10 cellular contexts compared by ENCODE assay signal in the genomic region with DNA sequence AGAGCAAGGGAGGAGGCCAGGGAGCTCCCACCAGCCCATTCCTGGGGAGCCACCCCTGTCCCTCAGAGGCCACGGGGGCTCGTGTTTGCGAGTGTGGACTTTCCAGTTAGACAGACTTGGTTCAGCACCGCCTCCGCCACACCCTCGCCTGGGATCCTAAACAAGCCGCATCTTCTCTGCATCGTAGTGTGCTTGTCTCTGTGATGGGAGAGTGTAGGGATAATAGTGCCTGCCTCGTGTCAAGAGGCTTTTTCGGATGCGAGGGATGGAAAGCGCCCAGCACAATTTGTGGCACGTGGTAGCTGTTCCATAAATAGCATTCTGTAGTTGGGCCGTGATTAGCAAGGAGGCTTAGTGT. TPM values are rescaled to one million over a fixed set of nuclear protein-coding genes. Genes with fewer than 3 reads are reported as not detected.
DNase-seq lines count a peak whose midpoint lies in the region; ATAC-seq, FAIRE-seq and TF ChIP-seq lines count a peak whose summit lies in the region.
"Had no signal": no experiment of that assay in that cellular context is flagged by ENCODE, and none has a peak within 500 bp of the region (broad histone marks: within the 10 kb centered on the region; RNA-seq: fewer than 3 reads in every experiment).

No MANE protein-coding gene starts in this region.

- no peaks in the 10 kb centered on the region for H3K36me3 Mint-ChIP-seq in activated naive CD4-positive, alpha-beta T cell treated with anti-CD3 and anti-CD28 coated beads for 36 hours (ENCODE audit: low read depth)
- H3K36me3 Mint-ChIP-seq in activated naive CD4-positive, alpha-beta T cell treated with anti-CD3 and anti-CD28 coated beads, Interleukin-2, amount 50 U/mL, for 72 hours = peaks cover 0 to 4% of the 10 kb centered on the region in 2 donors
- peaks cover 0 to 1% (median 0%) of the 10 kb centered on the region in 3 donors for H3K36me3 Mint-ChIP-seq in naive thymus-derived CD8-positive, alpha-beta T cell

- no peaks in the 10 kb centered on the region for H3K36me3 ChIP-seq in urinary bladder (ENCODE audit: insufficient read depth)

- FAIRE-seq in RCC 7860 (lab: Jason Lieb, UNC) = no peak
- FAIRE-seq: GM19239 had no signal

- H3K27me3 Mint-ChIP-seq in activated naive CD4-positive, alpha-beta T cell treated with anti-CD3 and anti-CD28 coated beads for 36 hours (ENCODE audit: low read depth) = no peaks in the 10 kb centered on the region
- H3K27me3 Mint-ChIP-seq in naive thymus-derived CD8-positive, alpha-beta T cell = peaks cover 0 to 5% (median 0%) of the 10 kb centered on the region in 5 donors

- ATAC-seq in activated naive CD4-positive, alpha-beta T cell treated with anti-CD3 and anti-CD28 coated beads, Interleukin-2, amount 50 U/mL, for 72 hours = no peak
- no peak for ATAC-seq in naive thymus-derived CD8-positive, alpha-beta T cell
- no peak for ATAC-seq in HG03159 (IDR thresholded peaks at IDR 0.05; ENCODE audit: unreplicated experiment)

- no peak for DNase-seq in activated naive CD4-positive, alpha-beta T cell treated with anti-CD3 and anti-CD28 coated beads for 36 hours
- no peak for DNase-seq in activated naive CD4-positive, alpha-beta T cell treated with anti-CD3 and anti-CD28 coated beads, Interleukin-2, amount 50 U/mL, for 72 hours (ENCODE audit: low spot score in 2 of 2)
- DNase-seq in epithelial cell of esophagus (ENCODE audit: low read depth) = no peak
- DNase-seq in naive thymus-derived CD8-positive, alpha-beta T cell = no peak
- no peak for DNase-seq in RCC 7860 (ENCODE audit: low spot score)
- DNase-seq in DMS 273 treated with DMSO at 0.1 percent for 48 hours (lab: John Stamatoyannopoulos, UW) = no peak
- DNase-seq: cerebellar nuclear complex had no signal

- no peaks in the 10 kb centered on the region for H3K4me1 ChIP-seq in urinary bladder (ENCODE audit: insufficient read depth)

- CTCF ChIA-PET in activated naive CD4-positive, alpha-beta T cell treated with anti-CD3 and anti-CD28 coated beads for 36 hours (lab: Charles Lee) = no interaction called here

- H3K9me3 Mint-ChIP-seq in activated naive CD4-positive, alpha-beta T cell treated with anti-CD3 and anti-CD28 coated beads for 36 hours = no peaks in the 10 kb centered on the region
- no peaks in the 10 kb centered on the region for H3K9me3 Mint-ChIP-seq in activated naive CD4-positive, alpha-beta T cell treated with anti-CD3 and anti-CD28 coated beads, Interleukin-2, amount 50 U/mL, for 72 hours
- no peaks in the 10 kb centered on the region for H3K9me3 Mint-ChIP-seq in naive thymus-derived CD8-positive, alpha-beta T cell

- H3K4me1 Mint-ChIP-seq in activated naive CD4-positive, alpha-beta T cell treated with anti-CD3 and anti-CD28 coated beads for 36 hours (ENCODE audit: low read depth) = peaks cover 15% of the 10 kb centered on the region
- H3K4me1 Mint-ChIP-seq in naive thymus-derived CD8-positive, alpha-beta T cell = peaks cover 10 to 18% (median 18%) of the 10 kb centered on the region in 4 donors

- no peak overlapping the region for H3K27ac Mint-ChIP-seq in activated naive CD4-positive, alpha-beta T cell treated with anti-CD3 and anti-CD28 coated beads for 36 hours
- H3K27ac Mint-ChIP-seq in activated naive CD4-positive, alpha-beta T cell treated with anti-CD3 and anti-CD28 coated beads, Interleukin-2, amount 50 U/mL, for 72 hours = no peak overlapping the region
- peak overlapping the region; percentile 19 to 89 (median 70) for H3K27ac Mint-ChIP-seq in naive thymus-derived CD8-positive, alpha-beta T cell

- H3K27ac ChIP-seq in urinary bladder (ENCODE audit: low read depth) = peak overlapping the region; percentile 55

- 39% methylated on average over 14 of the region's 14 CpGs for WGBS in urinary bladder

- H3K4me3 Mint-ChIP-seq in activated naive CD4-positive, alpha-beta T cell treated with anti-CD3 and anti-CD28 coated beads for 36 hours = peak overlapping the region; percentile 55
- peak overlapping the region; percentile 67 to 87 (median 80) for H3K4me3 Mint-ChIP-seq in naive thymus-derived CD8-positive, alpha-beta T cell

- TF ChIP-seq CTCF in epithelial cell of esophagus (IDR thresholded peaks at IDR 0.05; ENCODE audit: insufficient read depth, low read depth, low read length, missing control alignments) = no peak

- H3K4me3 ChIP-seq in epithelial cell of esophagus (ENCODE audit: low read length) (peak overlapping the region; percentile 51), urinary bladder (ENCODE audit: low read depth, low read length) (no peak overlapping the region)

- POLR2A ChIA-PET in naive thymus-derived CD8-positive, alpha-beta T cell (lab: Charles Lee) = interaction anchor here (0.7 to 1.4 kb wide), 4 partner anchors 13 to 61 kb away, joined by 3 read pairs; no protein-coding TSS in a partner anchor

- intact Hi-C loops in activated naive CD4-positive, alpha-beta T cell treated with anti-CD3 and anti-CD28 coated beads for 36 hours (cut with micrococcal nuclease) = loop anchor here (5.0 kb wide), 1 partner anchor 446 kb away; no protein-coding TSS in a partner anchor

RNA-seq across cellular contexts. Expression of a gene that starts 1.3 kb away (rescaled TPM):
- 1 to 10 TPM; 8.0 to 8.6 TPM for total RNA-seq in activated naive CD4-positive, alpha-beta T cell treated with anti-CD3 and anti-CD28 coated beads for 36 hours
- 10 to 100 TPM; 11.7 to 12.1 TPM for total RNA-seq in activated naive CD4-positive, alpha-beta T cell treated with anti-CD3 and anti-CD28 coated beads, Interleukin-2, amount 50 U/mL, for 72 hours
- total RNA-seq in naive thymus-derived CD8-positive, alpha-beta T cell = 10 to 100 TPM; 38.0 to 40.3 TPM
- 1 to 10 TPM; 2.5 to 6.8 (median 4.1) TPM for polyA plus RNA-seq in naive thymus-derived CD8-positive, alpha-beta T cell
- total RNA-seq in urinary bladder = 15.8 TPM
- polyA plus RNA-seq in urinary bladder = 17.8 TPM

Comparison
In these comparisons a context has a peak if more than half of its experiments do, and no peak if none do; other contexts are left out.
1. H3K27ac Mint-ChIP-seq: peak in naive thymus-derived CD8-positive, alpha-beta T cell (10 of 10); none in activated naive CD4-positive, alpha-beta T cell treated with anti-CD3 and anti-CD28 coated beads for 36 hours (single experiment) and activated naive CD4-positive, alpha-beta T cell treated with anti-CD3 and anti-CD28 coated beads, Interleukin-2, amount 50 U/mL, for 72 hours (0 of 2).